8 cellular contexts compared by ENCODE assay signal in genomic region chr1:63317814-63318156, GRCh38. TPM values are rescaled to one million over a fixed set of nuclear protein-coding genes. Genes with fewer than 3 reads are reported as not detected.
DNase-seq lines count a peak whose midpoint lies in the region; ATAC-seq and TF ChIP-seq lines count a peak whose summit lies in the region.

No MANE protein-coding gene starts in this region.

- peaks cover 6 to 28% (median 9%) of the 10 kb centered on the region in 6 donors for H3K9me3 Mint-ChIP-seq in immature natural killer cell

- peaks cover 49 to 63% (median 57%) of the 10 kb centered on the region in 3 donors for H3K27me3 Mint-ChIP-seq in immature natural killer cell (ENCODE audit: low read depth in 3 of 3)

- H3K36me3 ChIP-seq in heart left ventricle (no peaks in the 10 kb centered on the region), upper lobe of right lung (no peaks in the 10 kb centered on the region)

- H3K4me1 Mint-ChIP-seq in immature natural killer cell = peaks cover 33 to 35% of the 10 kb centered on the region in 2 donors

- H3K27ac ChIP-seq in heart left ventricle = peak overlapping the region in 1 of 12 donors; percentile 52
- H3K27ac ChIP-seq in upper lobe of right lung = no peak overlapping the region

- peak overlapping the region; percentile 42 to 72 (median 65) for H3K4me3 Mint-ChIP-seq in immature natural killer cell

- TF ChIP-seq POLR2A in heart left ventricle (IDR thresholded peaks at IDR 0.05) = no peak

- H3K36me3 Mint-ChIP-seq in immature natural killer cell = peaks cover 3 to 4% (median 3%) of the 10 kb centered on the region in 3 donors

- H3K27me3 ChIP-seq in heart left ventricle (peaks cover 60 to 99% (median 91%) of the 10 kb centered on the region in 9 donors), upper lobe of right lung (peaks cover 86% of the 10 kb centered on the region)

- no peak for TF ChIP-seq CTCF in heart left ventricle (IDR thresholded peaks at IDR 0.05)
- no peak for TF ChIP-seq CTCF in WI38 (IDR thresholded peaks at IDR 0.05; ENCODE audit: low read depth, low read length)
- TF ChIP-seq CTCF in upper lobe of right lung (IDR thresholded peaks at IDR 0.05) = no peak

- H3K27ac Mint-ChIP-seq in immature natural killer cell = no peak overlapping the region

- H3K4me3 ChIP-seq in heart left ventricle (peak overlapping the region in 9 of 12 donors; percentile 17 to 59 (median 32)), WI38 (ENCODE audit: low read depth, low read length) (peak overlapping the region; percentile 36), upper lobe of right lung (peak overlapping the region; percentile 40)

- no peak for DNase-seq in heart left ventricle
- DNase-seq in left cardiac atrium = no peak
- DNase-seq in immature natural killer cell = no peak
- no peak for DNase-seq in upper lobe of right lung

- intact Hi-C loops in heart left ventricle (cut with DNase I) = no loop called here
- intact Hi-C loops in left cardiac atrium (cut with DNase I) = no loop called here
- intact Hi-C loops in upper lobe of right lung (cut with DNase I) = no loop called here

- no peak for ATAC-seq in heart left ventricle
- ATAC-seq in left cardiac atrium = no peak
- ATAC-seq in upper lobe of right lung = no peak
- ATAC-seq in GM21723 (IDR thresholded peaks at IDR 0.05; ENCODE audit: unreplicated experiment) = no peak
- ATAC-seq in GM21528 (IDR thresholded peaks at IDR 0.05; ENCODE audit: low FRiP score, unreplicated experiment) = no peak
- ATAC-seq in HG02571 (IDR thresholded peaks at IDR 0.05; ENCODE audit: unreplicated experiment) = no peak

- peaks cover 0 to 52% (median 17%) of the 10 kb centered on the region in 12 donors for H3K4me1 ChIP-seq in heart left ventricle
- H3K4me1 ChIP-seq in upper lobe of right lung = peaks cover 22% of the 10 kb centered on the region

- 4 to 9% (median 7%) methylated on average over 14 of the region's 14 CpGs for WGBS in heart left ventricle, 4 donors

- H3K9me3 ChIP-seq in heart left ventricle = no peaks in the 10 kb centered on the region
- H3K9me3 ChIP-seq in upper lobe of right lung = no peaks in the 10 kb centered on the region

RNA-seq across cellular contexts. Expression of gene FOXD3, which starts 4.6 kb away (rescaled TPM):
- total RNA-seq in heart left ventricle (under 1 TPM in 8 of 9 donors, not detected in 1; 0.12 to 0.81 (median 0.34) TPM), left cardiac atrium (under 1 TPM; 0.18 to 0.68 TPM), upper lobe of right lung (not detected)
- polyA plus RNA-seq in heart left ventricle (under 1 TPM; 0.03 to 0.19 TPM), immature natural killer cell (not detected)

RNA-seq across cellular contexts. Expression of gene ALG6, which starts 49.6 kb away (rescaled TPM):
- 1 to 10 TPM; 3.0 to 7.4 (median 3.9) TPM for total RNA-seq in heart left ventricle
- 1 to 10 TPM; 6.0 to 7.6 TPM for polyA plus RNA-seq in heart left ventricle
- 1 to 10 TPM; 4.4 to 6.4 TPM for total RNA-seq in left cardiac atrium
- 10 to 100 TPM; 16.5 to 29.9 (median 20.7) TPM for polyA plus RNA-seq in immature natural killer cell
- total RNA-seq in upper lobe of right lung = 9.1 TPM
